1 cellular context compared by ENCODE assay signal in the genomic region with DNA sequence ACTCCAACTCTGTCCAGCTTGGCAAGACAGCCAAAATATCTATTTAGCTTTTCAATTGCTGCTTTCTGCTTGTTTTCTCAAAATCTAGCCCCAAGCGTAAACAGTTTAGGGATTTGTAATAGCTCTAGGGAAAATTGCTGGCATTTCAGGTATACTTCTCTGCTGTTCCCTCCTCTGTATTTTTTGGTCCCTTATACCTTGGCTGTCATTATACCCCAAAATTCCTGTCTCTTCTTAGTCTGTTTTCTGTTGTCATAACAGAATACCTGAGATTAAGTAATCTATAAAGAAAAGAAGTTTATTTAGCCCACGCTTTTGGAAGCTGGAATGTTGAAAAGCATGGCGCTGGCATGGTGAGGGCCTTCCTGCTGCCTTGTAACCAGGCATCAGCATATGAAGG.
TF ChIP-seq lines count a peak whose summit lies in the region.

No MANE protein-coding gene starts in this region.

TF ChIP-seq in GM12878, 131 proteins besides CTCF, POLR2A, EP300 and RAD21:
- TF ChIP-seq DPF2 (IDR thresholded peaks at IDR 0.05) (no peak), MTA3 (IDR thresholded peaks at IDR 0.05; ENCODE audit: borderline replicate concordance, low read length) (no peak), ZZZ3 (IDR thresholded peaks at IDR 0.05; ENCODE audit: control insufficient read depth, insufficient read length, low read depth) (no peak), NR2C1 (IDR thresholded peaks at IDR 0.05) (no peak), FOXM1 (IDR thresholded peaks at IDR 0.05; ENCODE audit: low read depth, low read length) (no peak), MYB (IDR thresholded peaks at IDR 0.05; ENCODE audit: borderline replicate concordance, low read depth, low read length) (no peak), BHLHE40 (IDR thresholded peaks at IDR 0.05; ENCODE audit: borderline replicate concordance in 1 of 2, low read depth in 2 of 2, low read length in 1 of 2) (no peak), HCFC1 (IDR thresholded peaks at IDR 0.05; ENCODE audit: low read length) (no peak), TCF12 (IDR thresholded peaks at IDR 0.05; ENCODE audit: low read depth, low read length) (no peak)
- TF ChIP-seq, protein P1, sequence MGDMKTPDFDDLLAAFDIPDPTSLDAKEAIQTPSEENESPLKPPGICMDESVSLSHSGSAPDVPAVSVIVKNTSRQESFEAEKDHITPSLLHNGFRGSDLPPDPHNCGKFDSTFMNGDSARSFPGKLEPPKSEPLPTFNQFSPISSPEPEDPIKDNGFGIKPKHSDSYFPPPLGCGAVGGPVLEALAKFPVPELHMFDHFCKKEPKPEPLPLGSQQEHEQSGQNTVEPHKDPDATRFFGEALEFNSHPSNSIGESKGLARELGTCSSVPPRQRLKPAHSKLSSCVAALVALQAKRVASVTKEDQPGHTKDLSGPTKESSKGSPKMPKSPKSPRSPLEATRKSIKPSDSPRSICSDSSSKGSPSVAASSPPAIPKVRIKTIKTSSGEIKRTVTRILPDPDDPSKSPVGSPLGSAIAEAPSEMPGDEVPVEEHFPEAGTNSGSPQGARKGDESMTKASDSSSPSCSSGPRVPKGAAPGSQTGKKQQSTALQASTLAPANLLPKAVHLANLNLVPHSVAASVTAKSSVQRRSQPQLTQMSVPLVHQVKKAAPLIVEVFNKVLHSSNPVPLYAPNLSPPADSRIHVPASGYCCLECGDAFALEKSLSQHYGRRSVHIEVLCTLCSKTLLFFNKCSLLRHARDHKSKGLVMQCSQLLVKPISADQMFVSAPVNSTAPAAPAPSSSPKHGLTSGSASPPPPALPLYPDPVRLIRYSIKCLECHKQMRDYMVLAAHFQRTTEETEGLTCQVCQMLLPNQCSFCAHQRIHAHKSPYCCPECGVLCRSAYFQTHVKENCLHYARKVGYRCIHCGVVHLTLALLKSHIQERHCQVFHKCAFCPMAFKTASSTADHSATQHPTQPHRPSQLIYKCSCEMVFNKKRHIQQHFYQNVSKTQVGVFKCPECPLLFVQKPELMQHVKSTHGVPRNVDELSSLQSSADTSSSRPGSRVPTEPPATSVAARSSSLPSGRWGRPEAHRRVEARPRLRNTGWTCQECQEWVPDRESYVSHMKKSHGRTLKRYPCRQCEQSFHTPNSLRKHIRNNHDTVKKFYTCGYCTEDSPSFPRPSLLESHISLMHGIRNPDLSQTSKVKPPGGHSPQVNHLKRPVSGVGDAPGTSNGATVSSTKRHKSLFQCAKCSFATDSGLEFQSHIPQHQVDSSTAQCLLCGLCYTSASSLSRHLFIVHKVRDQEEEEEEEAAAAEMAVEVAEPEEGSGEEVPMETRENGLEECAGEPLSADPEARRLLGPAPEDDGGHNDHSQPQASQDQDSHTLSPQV (IDR thresholded peaks at IDR 0.05), result no peak
- TF ChIP-seq, protein P2, sequence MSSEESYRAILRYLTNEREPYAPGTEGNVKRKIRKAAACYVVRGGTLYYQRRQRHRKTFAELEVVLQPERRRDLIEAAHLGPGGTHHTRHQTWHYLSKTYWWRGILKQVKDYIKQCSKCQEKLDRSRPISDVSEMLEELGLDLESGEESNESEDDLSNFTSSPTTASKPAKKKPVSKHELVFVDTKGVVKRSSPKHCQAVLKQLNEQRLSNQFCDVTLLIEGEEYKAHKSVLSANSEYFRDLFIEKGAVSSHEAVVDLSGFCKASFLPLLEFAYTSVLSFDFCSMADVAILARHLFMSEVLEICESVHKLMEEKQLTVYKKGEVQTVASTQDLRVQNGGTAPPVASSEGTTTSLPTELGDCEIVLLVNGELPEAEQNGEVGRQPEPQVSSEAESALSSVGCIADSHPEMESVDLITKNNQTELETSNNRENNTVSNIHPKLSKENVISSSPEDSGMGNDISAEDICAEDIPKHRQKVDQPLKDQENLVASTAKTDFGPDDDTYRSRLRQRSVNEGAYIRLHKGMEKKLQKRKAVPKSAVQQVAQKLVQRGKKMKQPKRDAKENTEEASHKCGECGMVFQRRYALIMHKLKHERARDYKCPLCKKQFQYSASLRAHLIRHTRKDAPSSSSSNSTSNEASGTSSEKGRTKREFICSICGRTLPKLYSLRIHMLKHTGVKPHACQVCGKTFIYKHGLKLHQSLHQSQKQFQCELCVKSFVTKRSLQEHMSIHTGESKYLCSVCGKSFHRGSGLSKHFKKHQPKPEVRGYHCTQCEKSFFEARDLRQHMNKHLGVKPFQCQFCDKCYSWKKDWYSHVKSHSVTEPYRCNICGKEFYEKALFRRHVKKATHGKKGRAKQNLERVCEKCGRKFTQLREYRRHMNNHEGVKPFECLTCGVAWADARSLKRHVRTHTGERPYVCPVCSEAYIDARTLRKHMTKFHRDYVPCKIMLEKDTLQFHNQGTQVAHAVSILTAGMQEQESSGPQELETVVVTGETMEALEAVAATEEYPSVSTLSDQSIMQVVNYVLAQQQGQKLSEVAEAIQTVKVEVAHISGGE (CRISPR knock-in tag; IDR thresholded peaks at IDR 0.05), result no peak
- TF ChIP-seq, protein P3, sequence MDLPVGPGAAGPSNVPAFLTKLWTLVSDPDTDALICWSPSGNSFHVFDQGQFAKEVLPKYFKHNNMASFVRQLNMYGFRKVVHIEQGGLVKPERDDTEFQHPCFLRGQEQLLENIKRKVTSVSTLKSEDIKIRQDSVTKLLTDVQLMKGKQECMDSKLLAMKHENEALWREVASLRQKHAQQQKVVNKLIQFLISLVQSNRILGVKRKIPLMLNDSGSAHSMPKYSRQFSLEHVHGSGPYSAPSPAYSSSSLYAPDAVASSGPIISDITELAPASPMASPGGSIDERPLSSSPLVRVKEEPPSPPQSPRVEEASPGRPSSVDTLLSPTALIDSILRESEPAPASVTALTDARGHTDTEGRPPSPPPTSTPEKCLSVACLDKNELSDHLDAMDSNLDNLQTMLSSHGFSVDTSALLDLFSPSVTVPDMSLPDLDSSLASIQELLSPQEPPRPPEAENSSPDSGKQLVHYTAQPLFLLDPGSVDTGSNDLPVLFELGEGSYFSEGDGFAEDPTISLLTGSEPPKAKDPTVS (IDR thresholded peaks at IDR 0.05; ENCODE audit: low read depth, low read length), result no peak
